8 cellular contexts compared by ENCODE assay signal in the genomic region with DNA sequence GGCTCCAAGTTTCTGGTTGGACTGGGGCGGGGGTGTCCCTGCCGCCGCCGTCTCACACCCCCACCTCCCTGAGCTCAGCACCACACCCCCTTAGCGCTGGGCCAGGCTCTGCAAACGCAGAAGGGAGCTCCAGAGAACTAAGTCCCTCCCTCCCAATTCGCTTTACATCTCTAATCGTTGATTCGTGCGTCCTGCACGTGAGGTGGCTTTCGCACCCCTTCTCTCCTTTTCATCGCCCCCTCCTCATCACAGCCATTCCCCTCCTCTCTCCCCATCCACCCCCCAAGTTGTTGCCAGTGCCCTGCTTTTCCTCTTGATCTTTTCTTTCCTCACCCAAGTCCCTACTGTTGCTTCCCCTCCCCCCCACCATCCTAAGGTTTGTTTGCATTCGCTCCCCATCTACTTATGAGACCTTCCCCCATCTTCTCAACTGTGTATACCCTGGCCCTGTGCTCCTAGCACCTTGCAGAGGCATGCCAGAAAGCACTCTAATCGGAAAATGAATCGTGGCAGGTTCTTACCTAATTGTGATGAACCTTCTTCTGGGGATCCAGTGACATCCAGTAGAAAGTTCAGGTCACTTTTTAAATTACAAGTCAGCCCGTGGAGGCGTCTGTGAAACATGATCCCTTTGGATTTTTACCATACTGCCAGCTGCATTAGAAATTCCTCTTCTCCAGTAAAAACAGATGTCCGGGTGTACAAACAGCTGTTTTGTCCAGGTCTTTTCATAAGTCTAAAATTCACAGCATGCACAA. TPM values are rescaled to one million over a fixed set of nuclear protein-coding genes. Genes with fewer than 3 reads are reported as not detected.
DNase-seq lines count a peak whose midpoint lies in the region; ATAC-seq, FAIRE-seq and TF ChIP-seq lines count a peak whose summit lies in the region.

No MANE protein-coding gene starts in this region.

- peaks cover 22 to 39% (median 34%) of the 10 kb centered on the region in 3 donors for H3K4me1 Mint-ChIP-seq in IgD-negative memory B cell
- peaks cover 38% of the 10 kb centered on the region for H3K4me1 Mint-ChIP-seq in endothelial cell (ENCODE audit: unreplicated experiment)
- peaks cover 39 to 44% of the 10 kb centered on the region in 2 donors for H3K4me1 Mint-ChIP-seq in natural killer cell

- H3K27me3 Mint-ChIP-seq in IgD-negative memory B cell (peaks cover 1% of the 10 kb centered on the region), endothelial cell (ENCODE audit: unreplicated experiment) (peaks cover 9% of the 10 kb centered on the region), natural killer cell (ENCODE audit: low read depth in 2 of 2) (no peaks in the 10 kb centered on the region)

- H3K36me3 Mint-ChIP-seq in IgD-negative memory B cell (no peaks in the 10 kb centered on the region), endothelial cell (ENCODE audit: low read depth, unreplicated experiment) (no peaks in the 10 kb centered on the region), natural killer cell (no peaks in the 10 kb centered on the region)

- intact Hi-C loops in natural killer cell (cut with micrococcal nuclease): loop anchor here (2.0 to 10.0 kb wide), 3 partner anchors 60 to 747 kb away; partner anchors contain the start of genes SOS1 and SRSF7

- peaks cover 14% of the 10 kb centered on the region for H3K4me1 ChIP-seq in ES-I3 (ENCODE audit: insufficient read depth, low read length)

- peak; percentile 70 for DNase-seq in SHP77 treated with DMSO at 0.1 percent for 48 hours (lab: John Stamatoyannopoulos, UW)
- DNase-seq in endothelial cell (ENCODE audit: low spot score): no peak
- no peak for DNase-seq in natural killer cell
- DNase-seq in RCC 7860 (ENCODE audit: low spot score): no peak

- no peaks in the 10 kb centered on the region for H3K9me3 ChIP-seq in ES-I3 (ENCODE audit: control insufficient read depth, insufficient read depth, low read length)

- no peak for ATAC-seq in natural killer cell
- ATAC-seq in HG02623 (IDR thresholded peaks at IDR 0.05; ENCODE audit: unreplicated experiment): no peak
- ATAC-seq in GM19035 (IDR thresholded peaks at IDR 0.05; ENCODE audit: unreplicated experiment): no peak

- FAIRE-seq in RCC 7860 (lab: Jason Lieb, UNC): no peak

- H3K9ac ChIP-seq in ES-I3 (ENCODE audit: low read depth, low read length): peak overlapping the region; percentile 70

- no peaks in the 10 kb centered on the region for H3K36me3 ChIP-seq in ES-I3 (ENCODE audit: insufficient read depth, low read length)

- TF ChIP-seq CTCF in endothelial cell (IDR thresholded peaks at IDR 0.05; ENCODE audit: unreplicated experiment) (no peak), natural killer cell (IDR thresholded peaks at IDR 0.05) (no peak)

- H3K4me3 Mint-ChIP-seq in IgD-negative memory B cell (peak overlapping the region; percentile 88 to 99 (median 98)), endothelial cell (ENCODE audit: unreplicated experiment) (peak overlapping the region; percentile 93), natural killer cell (peak overlapping the region; percentile 99)

- H3K27ac Mint-ChIP-seq in IgD-negative memory B cell: peak overlapping the region; percentile 90 to 96 (median 94)
- peak overlapping the region; percentile 82 for H3K27ac Mint-ChIP-seq in endothelial cell (ENCODE audit: unreplicated experiment)
- peak overlapping the region; percentile 90 to 95 for H3K27ac Mint-ChIP-seq in natural killer cell

- H3K9me3 Mint-ChIP-seq in IgD-negative memory B cell (no peaks in the 10 kb centered on the region), endothelial cell (ENCODE audit: unreplicated experiment) (no peaks in the 10 kb centered on the region), natural killer cell (no peaks in the 10 kb centered on the region)

RNA-seq across cellular contexts. Expression of gene ATL2, which starts 0.6 kb away (rescaled TPM):
- polyA plus RNA-seq in IgD-negative memory B cell: 24.6 TPM
- total RNA-seq in endothelial cell (ENCODE audit: unreplicated experiment): 38.0 TPM
- 10 to 100 TPM; 48.3 to 51.8 (median 51.5) TPM for total RNA-seq in natural killer cell
